Comparison of ENCODE assay signal across 18 cellular contexts in genomic region chr3:40766396-40766795, GRCh38.
DNase-seq lines count a peak whose midpoint lies in the region; ATAC-seq and TF ChIP-seq lines count a peak whose summit lies in the region.
"Had no signal": no experiment of that assay in that cellular context is flagged by ENCODE, and none has a peak within 500 bp of the region (broad histone marks: within the 10 kb centered on the region; RNA-seq: fewer than 3 reads in every experiment).

No MANE protein-coding gene starts in this region.

- H3K27me3 Mint-ChIP-seq in osteocyte (ENCODE audit: unreplicated experiment), result no peaks in the 10 kb centered on the region
- H3K27me3 Mint-ChIP-seq: B cell; dendritic cell treated with granulocyte-macrophage colony-stimulating factor and Interleukin-4, amounts not matched to agents 40 ng/mL and 50 ng/mL, for 4 days had no signal

- no peak overlapping the region for H3K9ac ChIP-seq in skeletal muscle tissue (ENCODE audit: low read depth in 1 of 3, low read length in 3 of 3)

- no peak for DNase-seq in NK-92 treated with Interleukin-12 subunit alpha and Interleukin-12 subunit beta, amount 100 ng/mL, for 24 hours (lab: John Stamatoyannopoulos, UW)
- DNase-seq in stimulated activated CD8-positive, alpha-beta memory T cell treated with anti-CD3 and anti-CD28 coated beads, Interleukin-4, amount 100 ng/mL, for 48 hours, result no peak
- no peak for DNase-seq in HT-29 (ENCODE audit: low spot score)
- no peak for DNase-seq in osteocyte (ENCODE audit: extremely low spot score, unreplicated experiment)
- DNase-seq: erythroblast, immature natural killer cell, NCI-H2227 treated with DMSO at 0.1 percent for 48 hours, Right ventricle myocardium superior had no signal

- no peak overlapping the region for H3K27ac Mint-ChIP-seq in osteocyte (ENCODE audit: unreplicated experiment)
- H3K27ac Mint-ChIP-seq: B cell; dendritic cell treated with granulocyte-macrophage colony-stimulating factor and Interleukin-4, amounts not matched to agents 40 ng/mL and 50 ng/mL, for 4 days; immature natural killer cell; T-helper 1 cell treated with Interleukin-12 subunit alpha and Interleukin-12 subunit beta and Interleukin-4 antibody, amounts not matched to agents 30 μg/mL and 1 μg/mL, for 36 hours had no signal

- no peaks in the 10 kb centered on the region for H3K36me3 Mint-ChIP-seq in osteocyte (ENCODE audit: unreplicated experiment)
- H3K36me3 Mint-ChIP-seq: immature natural killer cell had no signal

- no peak for TF ChIP-seq CTCF in osteocyte (IDR thresholded peaks at IDR 0.05)

- no peak overlapping the region for H3K4me3 Mint-ChIP-seq in osteocyte (ENCODE audit: unreplicated experiment)
- H3K4me3 Mint-ChIP-seq: B cell; dendritic cell treated with granulocyte-macrophage colony-stimulating factor and Interleukin-4, amounts not matched to agents 40 ng/mL and 50 ng/mL, for 4 days; immature natural killer cell; nephron; T-helper 1 cell treated with Interleukin-12 subunit alpha and Interleukin-12 subunit beta and Interleukin-4 antibody, amounts not matched to agents 30 μg/mL and 1 μg/mL, for 36 hours had no signal

- H3K27me3 ChIP-seq in skeletal muscle tissue (ENCODE audit: control insufficient read depth in 3 of 3, insufficient read depth in 3 of 3, low read length in 3 of 3), result no peaks in the 10 kb centered on the region
- H3K27me3 ChIP-seq: suprapubic skin had no signal

- H3K9me3 ChIP-seq in skeletal muscle tissue (ENCODE audit: control insufficient read depth in 3 of 3, low read length in 3 of 3), result no peaks in the 10 kb centered on the region

- H3K4me3 ChIP-seq in skeletal muscle tissue (ENCODE audit: low read length in 3 of 3), result peak overlapping the region in 1 of 3 donors; percentile 57
- H3K4me3 ChIP-seq: lung, suprapubic skin had no signal

- H3K27ac ChIP-seq in skeletal muscle tissue (ENCODE audit: low read depth, low read length), result peak overlapping the region; percentile 18
- H3K27ac ChIP-seq: suprapubic skin had no signal

- H3K9me3 Mint-ChIP-seq in osteocyte (ENCODE audit: unreplicated experiment), result peaks cover 4% of the 10 kb centered on the region
- H3K9me3 Mint-ChIP-seq: T-helper 1 cell treated with Interleukin-12 subunit alpha and Interleukin-12 subunit beta and Interleukin-4 antibody, amounts not matched to agents 30 μg/mL and 1 μg/mL, for 36 hours had no signal

- peaks cover 13 to 25% (median 25%) of the 10 kb centered on the region in 3 donors for H3K4me1 ChIP-seq in skeletal muscle tissue (ENCODE audit: control insufficient read depth in 3 of 3, insufficient read depth in 3 of 3, low read length in 3 of 3)

- ATAC-seq in GM19452 (IDR thresholded peaks at IDR 0.05; ENCODE audit: unreplicated experiment), result peak; percentile 45
- peak; percentile 29 for ATAC-seq in HG02678 (IDR thresholded peaks at IDR 0.05; ENCODE audit: unreplicated experiment)
- peak; percentile 38 for ATAC-seq in HG03378 (IDR thresholded peaks at IDR 0.05; ENCODE audit: unreplicated experiment)

- no peaks in the 10 kb centered on the region for H3K36me3 ChIP-seq in skeletal muscle tissue (ENCODE audit: control insufficient read depth in 3 of 3, insufficient read depth in 3 of 3, low read length in 3 of 3)
- H3K36me3 ChIP-seq: suprapubic skin had no signal

- no peaks in the 10 kb centered on the region for H3K4me1 Mint-ChIP-seq in osteocyte (ENCODE audit: unreplicated experiment)
- H3K4me1 Mint-ChIP-seq: immature natural killer cell had no signal
